In the genomic region with DNA sequence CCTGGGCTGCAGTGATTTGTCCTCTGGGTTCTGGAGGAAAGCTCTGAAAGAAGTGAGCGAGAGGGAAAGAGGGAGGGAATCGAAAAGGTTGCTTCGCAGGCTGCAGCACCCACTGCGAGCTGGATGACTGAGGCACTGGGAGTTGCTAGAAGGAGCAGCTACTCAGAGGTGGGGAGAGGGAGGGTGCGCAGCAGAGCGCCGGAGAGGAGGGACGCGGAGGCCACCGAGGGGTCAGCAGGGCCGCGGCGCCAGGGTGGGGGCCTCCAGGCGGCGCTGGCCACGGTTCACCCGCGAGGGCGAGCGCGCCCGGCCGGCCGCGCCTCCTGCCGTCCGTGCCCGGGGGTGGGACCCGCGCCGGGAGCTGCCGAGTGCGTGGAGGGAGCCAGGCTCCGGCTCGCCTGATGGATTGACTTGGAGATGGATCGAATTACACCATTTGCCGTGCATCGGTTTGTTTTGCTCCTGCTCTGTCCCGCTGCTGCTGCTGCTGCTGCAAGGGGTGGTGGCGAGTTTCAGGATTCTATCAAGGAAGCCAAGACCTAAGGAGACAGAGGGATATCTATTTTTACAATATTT, we compare ENCODE assay signal across 8 cellular contexts.
DNase-seq lines count a peak whose midpoint lies in the region; ATAC-seq and TF ChIP-seq lines count a peak whose summit lies in the region.

A gene with protein sequence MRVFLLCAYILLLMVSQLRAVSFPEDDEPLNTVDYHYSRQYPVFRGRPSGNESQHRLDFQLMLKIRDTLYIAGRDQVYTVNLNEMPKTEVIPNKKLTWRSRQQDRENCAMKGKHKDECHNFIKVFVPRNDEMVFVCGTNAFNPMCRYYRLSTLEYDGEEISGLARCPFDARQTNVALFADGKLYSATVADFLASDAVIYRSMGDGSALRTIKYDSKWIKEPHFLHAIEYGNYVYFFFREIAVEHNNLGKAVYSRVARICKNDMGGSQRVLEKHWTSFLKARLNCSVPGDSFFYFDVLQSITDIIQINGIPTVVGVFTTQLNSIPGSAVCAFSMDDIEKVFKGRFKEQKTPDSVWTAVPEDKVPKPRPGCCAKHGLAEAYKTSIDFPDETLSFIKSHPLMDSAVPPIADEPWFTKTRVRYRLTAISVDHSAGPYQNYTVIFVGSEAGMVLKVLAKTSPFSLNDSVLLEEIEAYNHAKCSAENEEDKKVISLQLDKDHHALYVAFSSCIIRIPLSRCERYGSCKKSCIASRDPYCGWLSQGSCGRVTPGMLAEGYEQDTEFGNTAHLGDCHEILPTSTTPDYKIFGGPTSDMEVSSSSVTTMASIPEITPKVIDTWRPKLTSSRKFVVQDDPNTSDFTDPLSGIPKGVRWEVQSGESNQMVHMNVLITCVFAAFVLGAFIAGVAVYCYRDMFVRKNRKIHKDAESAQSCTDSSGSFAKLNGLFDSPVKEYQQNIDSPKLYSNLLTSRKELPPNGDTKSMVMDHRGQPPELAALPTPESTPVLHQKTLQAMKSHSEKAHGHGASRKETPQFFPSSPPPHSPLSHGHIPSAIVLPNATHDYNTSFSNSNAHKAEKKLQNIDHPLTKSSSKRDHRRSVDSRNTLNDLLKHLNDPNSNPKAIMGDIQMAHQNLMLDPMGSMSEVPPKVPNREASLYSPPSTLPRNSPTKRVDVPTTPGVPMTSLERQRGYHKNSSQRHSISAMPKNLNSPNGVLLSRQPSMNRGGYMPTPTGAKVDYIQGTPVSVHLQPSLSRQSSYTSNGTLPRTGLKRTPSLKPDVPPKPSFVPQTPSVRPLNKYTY (plus strand): TSS at position 470 of the 576 bp plus-strand sequence. CDS start 42,294 bp downstream, outside the sequence.

- in situ Hi-C loops in GM13977 (cut with MboI; ENCODE audit: low pct_unique_long_range_greater_than_20kb, low sequenced_read_pairs, unreplicated experiment), result loop anchor here (25.0 kb wide), 1 partner anchor 270 kb away; no protein-coding TSS in a partner anchor

- H3K4me3 ChIP-seq in skeletal muscle cell (ENCODE audit: low read depth, low read length), result peak within 1 kb of the TSS; percentile 71

- TF ChIP-seq CTCF in GM13977 (IDR thresholded peaks at IDR 0.05; ENCODE audit: extremely low read depth, insufficient read depth, missing control alignments), result no peak

- H3K27ac ChIP-seq in caudate nucleus (ENCODE audit: low read depth, low read length), result peak within 1 kb of the TSS; percentile 94

- ATAC-seq in HG03196 (IDR thresholded peaks at IDR 0.05; ENCODE audit: unreplicated experiment), result no peak

- DNase-seq in GM13977 (ENCODE audit: low spot score) (peak; percentile 44), NCI-H226 (peak; percentile 64), caudate nucleus (lab: John Stamatoyannopoulos, UW) (peak in 58 of 61 donors; percentile 20 to 96 (median 76)), inferior parietal cortex (ENCODE audit: extremely low spot score) (peak; percentile 72), skeletal muscle cell (ENCODE audit: low read depth) (peak; percentile 68), Kasumi-1 (lab: John Stamatoyannopoulos, UW) (no peak), SKM-1 treated with dmso at 0.1 percent for 144 hours (lab: John Stamatoyannopoulos, UW; ENCODE audit: unreplicated experiment) (no peak)

Comparison
In these comparisons a context has a peak if more than half of its experiments do, and no peak if none do; other contexts are left out.
1. DNase-seq: peak in GM13977 (single experiment), NCI-H226 (single experiment), caudate nucleus (58 of 61), inferior parietal cortex (single experiment) and skeletal muscle cell (single experiment); none in Kasumi-1 (0 of 2) and SKM-1 treated with dmso at 0.1 percent for 144 hours (single experiment).